ENCODE assay signal across 1 cellular context in genomic region chr5:88398316-88398715, GRCh38.
TF ChIP-seq lines count a peak whose summit lies in the region.

No MANE protein-coding gene starts in this region.

TF ChIP-seq in GM23338, 12 proteins besides CTCF, POLR2A, EP300 and RAD21:
- TF ChIP-seq EZH2 (IDR thresholded peaks at IDR 0.05; ENCODE audit: low read depth, unreplicated experiment) (no peak), POLR2AphosphoS5 (IDR thresholded peaks at IDR 0.05; ENCODE audit: low read depth) (0 out of 2 replicates have a peak, but pooled peaks have one; percentile 28)
